6 cellular contexts compared by ENCODE assay signal in genomic region chr17:8122923-8123694, GRCh38. TPM values are rescaled to one million over a fixed set of nuclear protein-coding genes. Genes with fewer than 3 reads are reported as not detected.
DNase-seq lines count a peak whose midpoint lies in the region; ATAC-seq and TF ChIP-seq lines count a peak whose summit lies in the region.

No MANE protein-coding gene starts in this region.

- TF ChIP-seq CTCF in A673 (conservative IDR thresholded peaks at IDR 0.05; ENCODE audit: low read depth, low read length) (no peak), sigmoid colon (IDR thresholded peaks at IDR 0.05) (no peak)

- no peak for TF ChIP-seq EP300 in sigmoid colon (IDR thresholded peaks at IDR 0.05)

- H3K36me3 ChIP-seq in A673 (ENCODE audit: insufficient read depth, low read length, poor library complexity, severe bottlenecking) (no peaks in the 10 kb centered on the region), sigmoid colon (no peaks in the 10 kb centered on the region)

- no peak overlapping the region for H3K27ac ChIP-seq in A673 (ENCODE audit: low read depth, low read length, poor library complexity, severe bottlenecking)
- H3K27ac ChIP-seq in sigmoid colon = peak overlapping the region in 1 of 4 donors; percentile 53

- H3K27me3 ChIP-seq in A673 (replicated peaks; ENCODE audit: insufficient read depth, low read depth, low read length, poor library complexity) (no peaks in the 10 kb centered on the region), sigmoid colon (peaks cover 12 to 55% (median 53%) of the 10 kb centered on the region in 3 donors)

- DNase-seq in A673 (ENCODE audit: low spot score) = peak; percentile 71
- peak; percentile 27 for DNase-seq in NAMALWA (ENCODE audit: low spot score)
- DNase-seq in dermis blood vessel endothelial cell = peak; percentile 46
- DNase-seq in sigmoid colon = no peak
- DNase-seq in HuH-7 (ENCODE audit: low spot score) = no peak

- ATAC-seq in esophagus mucosa = no peak

- no TSS peak for BruUV-seq in A673 (replicated peaks; lab: Mats Ljungman, UMichigan)

- TF ChIP-seq POLR2A in sigmoid colon (IDR thresholded peaks at IDR 0.05) = no peak

- H3K4me1 ChIP-seq in A673 (ENCODE audit: insufficient read depth, low read length, poor library complexity, severe bottlenecking) (peaks cover 6% of the 10 kb centered on the region), sigmoid colon (peaks cover 0 to 81% (median 75%) of the 10 kb centered on the region in 4 donors)

- no peaks in the 10 kb centered on the region for H3K9me3 ChIP-seq in A673 (ENCODE audit: low read depth, low read length, poor library complexity, severe bottlenecking)
- no peaks in the 10 kb centered on the region for H3K9me3 ChIP-seq in sigmoid colon

- H3K4me3 ChIP-seq in A673 (ENCODE audit: low read depth, low read length, poor library complexity, severe bottlenecking) (peak overlapping the region; percentile 68), sigmoid colon (peak overlapping the region; percentile 27 to 53 (median 46))

- POLR2A ChIA-PET in A673 (lab: Charles Lee; ENCODE audit: low non-redundant PET) = no interaction called here

- CTCF ChIA-PET in A673 (lab: Charles Lee) = interaction anchor here (0.6 kb wide), 1 partner anchor 14 kb away, joined by 3 read pairs; no protein-coding TSS in a partner anchor

- intact Hi-C loops in A673 (cut with micrococcal nuclease; ENCODE audit: unreplicated experiment) = loop anchor here (2.0 to 5.0 kb wide), 2 partner anchors 34 to 254 kb away; partner anchors contain the start of gene KRABD2
- intact Hi-C loops in sigmoid colon (cut with DNase I) = loop anchor here (5.0 kb wide), 1 partner anchor 54 kb away; the partner anchor contains the start of gene TMEM107

- WGBS in sigmoid colon, 2 donors = 1% methylated on average over 55 of the region's 55 CpGs

RNA-seq across cellular contexts. Expression of gene HES7, which starts 0.8 kb away (rescaled TPM):
- total RNA-seq in A673 (2021) (1.7 and 3.9 TPM in 2 replicates), dermis blood vessel endothelial cell (0.09 TPM in 1 of 2 replicates, not detected in the other), sigmoid colon (not detected), esophagus mucosa (0.40 TPM)
- polyA plus RNA-seq in sigmoid colon = under 1 TPM in 1 of 3 donors, not detected in 2; 0.16 TPM

RNA-seq across cellular contexts. Expression of gene ALOXE3, which starts 4.8 kb away (rescaled TPM):
- not detected in 2 replicates for total RNA-seq in A673 (2021)
- 0.05 TPM in 1 of 2 replicates, not detected in the other for total RNA-seq in dermis blood vessel endothelial cell
- total RNA-seq in sigmoid colon = not detected
- under 1 TPM in 1 of 3 donors, not detected in 2; 0.17 TPM for polyA plus RNA-seq in sigmoid colon
- 4.0 TPM for total RNA-seq in esophagus mucosa

RNA-seq across cellular contexts. Expression of gene PER1, which starts 29.1 kb away (rescaled TPM):
- 47.1 and 50.0 TPM in 2 replicates for total RNA-seq in A673 (2021)
- 7.7 and 18.7 TPM in 2 replicates for total RNA-seq in dermis blood vessel endothelial cell
- 100 to 1,000 TPM in 2 of 4 donors, 10 to 100 TPM in 2; 60.3 to 153 (median 84.5) TPM for total RNA-seq in sigmoid colon
- 10 to 100 TPM; 30.5 to 67.7 (median 34.2) TPM for polyA plus RNA-seq in sigmoid colon
- total RNA-seq in esophagus mucosa = 65.0 TPM

RNA-seq across cellular contexts. Expression of gene ALOX12B, which starts 35.6 kb away (rescaled TPM):
- 0.39 TPM in 1 of 2 replicates, not detected in the other for total RNA-seq in A673 (2021)
- not detected in 2 replicates for total RNA-seq in dermis blood vessel endothelial cell
- total RNA-seq in sigmoid colon = not detected
- under 1 TPM in 1 of 3 donors, not detected in 2; 0.52 TPM for polyA plus RNA-seq in sigmoid colon
- total RNA-seq in esophagus mucosa = 15.0 TPM

RNA-seq across cellular contexts. Expression of gene VAMP2, which starts 39.6 kb away (rescaled TPM):
- total RNA-seq in A673 (2021) (41.3 and 51.0 TPM in 2 replicates), dermis blood vessel endothelial cell (4.4 and 5.2 TPM in 2 replicates), sigmoid colon (10 to 100 TPM; 20.4 to 29.6 (median 27.3) TPM), esophagus mucosa (20.9 TPM)
- 10 to 100 TPM; 37.7 to 57.1 (median 54.9) TPM for polyA plus RNA-seq in sigmoid colon

Comparison
In these comparisons a context has a peak if more than half of its experiments do, and no peak if none do; other contexts are left out.
1. DNase-seq: peak in A673 (single experiment), NAMALWA (single experiment) and dermis blood vessel endothelial cell (single experiment); none in sigmoid colon (single experiment) and HuH-7 (single experiment).